In the genomic region with DNA sequence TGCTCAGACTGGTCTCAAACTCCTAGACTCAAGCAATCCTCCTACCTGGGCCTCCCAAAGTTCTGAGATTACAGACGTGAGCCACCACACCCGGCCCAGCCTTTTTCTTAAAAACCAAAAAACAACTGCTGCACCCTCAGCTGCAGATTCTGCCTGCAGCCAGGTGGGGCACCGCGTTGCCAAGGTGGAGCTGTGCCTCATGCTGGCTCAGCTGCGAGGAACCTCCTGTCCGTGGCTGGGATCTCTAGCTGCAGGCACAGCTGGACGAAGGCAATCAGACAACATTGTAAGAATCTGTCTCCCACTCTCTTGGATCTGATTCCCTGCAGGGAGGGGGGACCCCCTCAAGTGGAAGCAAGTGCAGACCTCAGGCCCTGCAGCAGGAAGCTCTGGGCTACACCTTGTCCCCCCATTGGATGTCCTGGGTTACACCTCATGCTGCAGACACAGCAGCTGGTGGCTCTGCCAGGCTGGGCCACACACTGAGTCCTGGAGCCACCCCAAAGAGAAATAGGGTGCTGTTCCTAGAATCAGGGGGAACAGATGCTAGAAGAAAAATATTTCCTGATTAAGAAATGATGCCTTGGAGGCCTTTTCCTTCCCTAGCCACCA, we compare ENCODE assay signal across 11 cellular contexts. TPM values are rescaled to one million over a fixed set of nuclear protein-coding genes. Genes with fewer than 3 reads are reported as not detected.
A peak's percentile ranks its signal among the peaks of the same experiment; 100 is the strongest.
DNase-seq lines count a peak whose midpoint lies in the region; TF ChIP-seq lines count a peak whose summit lies in the region.
"Had no signal": no experiment of that assay in that cellular context is flagged by ENCODE, and none has a peak within 500 bp of the region (broad histone marks: within the 10 kb centered on the region; RNA-seq: fewer than 3 reads in every experiment).

No MANE protein-coding gene starts in this region.

- H3K4me3 ChIP-seq in astrocyte of the cerebellum (ENCODE audit: low read depth, low read length) (peak overlapping the region; percentile 36), transverse colon (peak overlapping the region; percentile 20 to 37 (median 27))

- no peaks in the 10 kb centered on the region for H3K9me3 ChIP-seq in transverse colon

- intact Hi-C loops in transverse colon (cut with DNase I; ENCODE audit: low total_unique reads), result loop anchor here (2.0 to 10.0 kb wide), 3 partner anchors 29 to 387 kb away; no protein-coding TSS in a partner anchor

- TF ChIP-seq POLR2A in transverse colon (IDR thresholded peaks at IDR 0.05), result no peak

- DNase-seq in DMS 273 (lab: John Stamatoyannopoulos, UW; ENCODE audit: unreplicated experiment) (peak; percentile 50), DMS 273 treated with DMSO at 0.1 percent for 48 hours (lab: John Stamatoyannopoulos, UW) (no peak), astrocyte of the cerebellum (ENCODE audit: low read depth) (no peak), kidney tubule cell (ENCODE audit: low spot score) (peak; percentile 33), transverse colon (no peak), MV-4-11 (lab: John Stamatoyannopoulos, UW) (no peak), midbrain (lab: John Stamatoyannopoulos, UW) (no peak)
- DNase-seq in activated CD4-positive, alpha-beta T cell treated with anti-CD3 and anti-CD28 coated beads for 4 hours, result no peak
- DNase-seq: effector memory CD4-positive, alpha-beta T cell; stimulated activated CD4-positive, alpha-beta T cell treated with anti-CD3 and anti-CD28 coated beads, Interleukin-4, amount 100 ng/mL, for 4 hours had no signal

- in situ Hi-C loops in astrocyte of the cerebellum (cut with HindIII; ENCODE audit: low sequenced_read_pairs), result no loop called here
- in situ Hi-C loops in transverse colon (cut with MboI; ENCODE audit: low pct_ligation_motif_present in 1 of 4, low pct_unique_long_range_greater_than_20kb in 1 of 4, low sequenced_read_pairs in 3 of 4), result no loop called here

- H3K36me3 ChIP-seq in transverse colon, result no peaks in the 10 kb centered on the region

- TF ChIP-seq CTCF in astrocyte of the cerebellum (IDR thresholded peaks at IDR 0.05; ENCODE audit: low read depth, low read length, missing control alignments), result no peak
- TF ChIP-seq CTCF in transverse colon (IDR thresholded peaks at IDR 0.05), result no peak

- TF ChIP-seq EP300 in transverse colon (IDR thresholded peaks at IDR 0.05; ENCODE audit: low read depth), result no peak

- WGBS in transverse colon (ENCODE audit: low coverage in 1 of 2), 2 donors, result 33 to 58% methylated on average over 7 of the region's 7 CpGs

- H3K4me1 ChIP-seq in transverse colon, result peaks cover 4 to 24% (median 6%) of the 10 kb centered on the region in 4 donors

- H3K27me3 ChIP-seq in transverse colon, result no peaks in the 10 kb centered on the region

- H3K27ac ChIP-seq in transverse colon, result peak overlapping the region; percentile 90 to 97 (median 94)

RNA-seq across cellular contexts. Expression of a gene that starts 24.1 kb away (rescaled TPM):
- 1 to 10 TPM in 2 of 4 donors, under 1 TPM in 1, not detected in 1; 0.68 to 3.8 (median 3.7) TPM for total RNA-seq in transverse colon
- total RNA-seq: SK-MEL-5 had no signal

RNA-seq across cellular contexts. Expression of a gene that starts 29.8 kb away (rescaled TPM):
- total RNA-seq in transverse colon, result 100 to 1,000 TPM in 2 of 4 donors, 10 to 100 TPM in 2; 61.0 to 164 (median 108) TPM

Comparison
In these comparisons a context has a peak if more than half of its experiments do, and no peak if none do; other contexts are left out.
1. DNase-seq: peak in DMS 273 (single experiment) and kidney tubule cell (single experiment); none in DMS 273 treated with DMSO at 0.1 percent for 48 hours (single experiment), astrocyte of the cerebellum (single experiment), transverse colon (single experiment), MV-4-11 (single experiment), activated CD4-positive, alpha-beta T cell treated with anti-CD3 and anti-CD28 coated beads for 4 hours (0 of 2) and midbrain (single experiment).